ENCODE assay signal across 8 cellular contexts in genomic region chr15:56731571-56731970, GRCh38. TPM values are rescaled to one million over a fixed set of nuclear protein-coding genes. Genes with fewer than 3 reads are reported as not detected.
DNase-seq lines count a peak whose midpoint lies in the region; ATAC-seq, FAIRE-seq and TF ChIP-seq lines count a peak whose summit lies in the region.

No MANE protein-coding gene starts in this region.

- H3K27me3 ChIP-seq in GM12878 (replicated peaks in 1 of 2; ENCODE audit: control insufficient read depth in 2 of 2, insufficient read depth in 2 of 2, low read length in 1 of 2) (no peaks in the 10 kb centered on the region), muscle layer of colon (ENCODE audit: control insufficient read depth in 1 of 2, insufficient read depth in 2 of 2, low read length in 2 of 2) (no peaks in the 10 kb centered on the region)

- H3K27ac Mint-ChIP-seq in activated naive CD4-positive, alpha-beta T cell treated with anti-CD3 and anti-CD28 coated beads, Interleukin-2, amount 50 U/mL, for 24 hours = no peak overlapping the region

- H3K4me3 Mint-ChIP-seq in activated naive CD4-positive, alpha-beta T cell treated with anti-CD3 and anti-CD28 coated beads, Interleukin-2, amount 50 U/mL, for 24 hours = peak overlapping the region; percentile 94

- no peak for FAIRE-seq in GM12878 (lab: Jason Lieb, UNC)

- H3K4me1 Mint-ChIP-seq in activated naive CD4-positive, alpha-beta T cell treated with anti-CD3 and anti-CD28 coated beads, Interleukin-2, amount 50 U/mL, for 24 hours = peaks cover 50% of the 10 kb centered on the region

- no peaks in the 10 kb centered on the region for H3K27me3 Mint-ChIP-seq in activated naive CD4-positive, alpha-beta T cell treated with anti-CD3 and anti-CD28 coated beads, Interleukin-2, amount 50 U/mL, for 24 hours

- in situ Hi-C loops in GM12878 (cut with MboI) = no loop called here

- 82% methylated on average over 8 of the region's 8 CpGs for WGBS in GM12878 (ENCODE audit: insufficient coverage, insufficient replicate concordance, low lambda C conversion rate, missing lambda C conversion rate)
- 68% methylated on average over 8 of the region's 8 CpGs for WGBS in urinary bladder

- peaks cover 32% of the 10 kb centered on the region for H3K79me2 ChIP-seq in GM12878 (ENCODE audit: control insufficient read depth, insufficient read depth, low read length)

- SMC1A ChIA-PET in GM12878 (lab: Charles Lee; ENCODE audit: uncharacterized antibody, unreplicated experiment) = no interaction called here

- POLR2A ChIA-PET in GM12878 (lab: Charles Lee) = no interaction called here

- ATAC-seq in GM12878 = no peak
- no peak for ATAC-seq in HG02884 (IDR thresholded peaks at IDR 0.05; ENCODE audit: unreplicated experiment)
- no peak for ATAC-seq in HG02571 (IDR thresholded peaks at IDR 0.05; ENCODE audit: unreplicated experiment)

- H3K4me2 ChIP-seq in GM12878 (ENCODE audit: control insufficient read depth, insufficient read depth) = peak overlapping the region; percentile 96

- CTCF ChIA-PET in GM12878 (lab: Yijun Ruan, JAX) = no interaction called here

- H3K9me3 ChIP-seq in GM12878 (replicated peaks; ENCODE audit: control insufficient read depth, insufficient read depth, low read length) (no peaks in the 10 kb centered on the region; the same call in 1 of the 3 replicates), muscle layer of colon (ENCODE audit: low read length) (no peaks in the 10 kb centered on the region)

- intact Hi-C loops in GM12878 (cut with micrococcal nuclease; ENCODE audit: unreplicated experiment) = no loop called here

- peak overlapping the region; percentile 8; the same call in 1 of the 2 replicates for H3K27ac ChIP-seq in GM12878 (ENCODE audit: control insufficient read depth, insufficient read depth)
- H3K27ac ChIP-seq in muscle layer of colon (ENCODE audit: low read depth, low read length) = peak overlapping the region; percentile 88
- H3K27ac ChIP-seq in urinary bladder (ENCODE audit: low read depth) = peak overlapping the region; percentile 80

- peaks cover 8% of the 10 kb centered on the region for H3K36me3 Mint-ChIP-seq in activated naive CD4-positive, alpha-beta T cell treated with anti-CD3 and anti-CD28 coated beads, Interleukin-2, amount 50 U/mL, for 24 hours

- no peak for DNase-seq in activated naive CD4-positive, alpha-beta T cell (lab: John Stamatoyannopoulos, UW)
- DNase-seq in GM12878 (ENCODE audit: low read depth, low spot score) = no peak
- no peak for DNase-seq in AG08396 (ENCODE audit: low spot score)

- no peak overlapping the region for H2AFZ ChIP-seq in GM12878 (ENCODE audit: control insufficient read depth, low read depth, low read length)

- H3K4me1 ChIP-seq in GM12878 (ENCODE audit: control insufficient read depth, insufficient read depth, low read length) = peaks cover 11% of the 10 kb centered on the region
- H3K4me1 ChIP-seq in muscle layer of colon (ENCODE audit: insufficient read depth, low read length) = peaks cover 38% of the 10 kb centered on the region
- peaks cover 2% of the 10 kb centered on the region for H3K4me1 ChIP-seq in urinary bladder (ENCODE audit: insufficient read depth)

- TF ChIP-seq CTCF in GM12878 (IDR thresholded peaks at IDR 0.05 in 2 of 3, conservative IDR thresholded peaks at IDR 0.05 in 1 of 3; ENCODE audit: control insufficient read depth in 2 of 3, extremely low read depth in 1 of 3, insufficient read depth in 1 of 3, low read depth in 3 of 3, low read length in 3 of 3) = no peak

- no TSS peak for BruUV-seq in GM12878 (replicated peaks; lab: Mats Ljungman, UMichigan)

- RAD21 ChIA-PET in GM12878 (lab: Charles Lee; ENCODE audit: unreplicated experiment) = no interaction called here

- TF ChIP-seq EP300 in GM12878 (IDR thresholded peaks at IDR 0.05; ENCODE audit: borderline replicate concordance in 1 of 2, control insufficient read depth in 1 of 2, low read depth in 2 of 2, low read length in 2 of 2) = no peak

- no peak for TF ChIP-seq RAD21 in GM12878 (IDR thresholded peaks at IDR 0.05; ENCODE audit: insufficient read depth, low read depth, low read length)

- H3K4me3 ChIP-seq in GM12878 (peak overlapping the region; percentile 79), muscle layer of colon (ENCODE audit: low read depth in 1 of 2, low read length in 2 of 2) (peak overlapping the region in 1 of 2 donors; percentile 79), urinary bladder (ENCODE audit: low read depth, low read length) (peak overlapping the region; percentile 77)

- H3K36me3 ChIP-seq in GM12878 (ENCODE audit: control insufficient read depth in 2 of 2, insufficient read depth in 2 of 2, low read length in 1 of 2) (no peaks in the 10 kb centered on the region), muscle layer of colon (ENCODE audit: insufficient read depth, low read length) (no peaks in the 10 kb centered on the region), urinary bladder (ENCODE audit: insufficient read depth) (no peaks in the 10 kb centered on the region)

- H3K9ac ChIP-seq in GM12878 (ENCODE audit: control insufficient read depth, insufficient read depth, low read length) (peak overlapping the region; percentile 95; the same call in 1 of the 2 replicates), muscle layer of colon (ENCODE audit: low read length) (peak overlapping the region; percentile 78)

- H3K9me3 Mint-ChIP-seq in activated naive CD4-positive, alpha-beta T cell treated with anti-CD3 and anti-CD28 coated beads, Interleukin-2, amount 50 U/mL, for 24 hours = no peaks in the 10 kb centered on the region

- no peak for TF ChIP-seq POLR2A in GM12878 (IDR thresholded peaks at IDR 0.05; ENCODE audit: low read depth, low read length)

- no peaks in the 10 kb centered on the region for H4K20me1 ChIP-seq in GM12878 (ENCODE audit: control insufficient read depth, insufficient read depth)

TF ChIP-seq in GM12878, 131 proteins besides CTCF, POLR2A, EP300 and RAD21:
- TF ChIP-seq RBBP5 (conservative IDR thresholded peaks at IDR 0.05) (no peak), SRF (IDR thresholded peaks at IDR 0.05; ENCODE audit: low read depth in 2 of 2, low read length in 2 of 2) (no peak), MXI1 (IDR thresholded peaks at IDR 0.05; ENCODE audit: low read depth, low read length) (no peak)

RNA-seq across cellular contexts. Expression of gene ZNF280D, which starts 1.7 kb away (rescaled TPM):
- total RNA-seq in GM12878 (2013; cell fraction: nucleolus; rRNA removed) = 68.9 and 72.6 TPM in 2 replicates
- 9.8 and 10.2 TPM in 2 replicates for total RNA-seq in GM12878 (2014; rRNA removed)
- total RNA-seq in GM12878 (2014; rRNA removed; fragmentation: Illumina TruSeq; extraction: Trizol) = 18.5 and 19.6 TPM in 2 replicates
- total RNA-seq in GM12878 (2021) = 18.6 and 19.5 TPM in 2 replicates
- polyA plus RNA-seq in GM12878 (2011; ENCODE audit: low read depth) = 3.5 TPM
- 5.6 and 13.0 TPM in 2 replicates for polyA plus RNA-seq in GM12878 (2011; rRNA removed)
- 1.6 and 1.9 TPM in 2 replicates for polyA plus RNA-seq in GM12878 (2011; cell fraction: cytosol; rRNA removed)
- 5.8 and 6.5 TPM in 2 replicates for polyA plus RNA-seq in GM12878 (2011; cell fraction: nucleus; rRNA removed)
- polyA plus RNA-seq in GM12878 (2012) = 5.5 and 6.6 TPM in 2 replicates
- 11.9 and 14.5 TPM in 2 replicates for polyA plus RNA-seq in GM12878 (2014; fragmentation: Illumina TruSeq; extraction: Trizol)
- 1 to 10 TPM; 6.4 to 7.5 TPM for polyA plus RNA-seq in GM12878 (2014; fragmentation: Nextera tagmentation; extraction: Ambion mirVana)
- 5.5 and 5.9 TPM in 2 replicates for polyA plus RNA-seq in GM12878 (2014; rRNA removed)
- 1 to 10 TPM; 8.3 to 9.0 TPM for polyA plus RNA-seq in GM12878 (2016; fragmentation: Nextera tagmentation; extraction: Ambion mirVana)
- polyA minus RNA-seq in GM12878 (2011; rRNA and poly(A)+ RNA removed) = 10.2 and 10.8 TPM in 2 replicates
- 3.1 and 3.6 TPM in 2 replicates for polyA minus RNA-seq in GM12878 (2011; cell fraction: cytosol; rRNA and poly(A)+ RNA removed)
- polyA minus RNA-seq in GM12878 (2011; cell fraction: nucleus; rRNA and poly(A)+ RNA removed) = 8.6 and 13.2 TPM in 2 replicates
- total RNA-seq in urinary bladder = 175 TPM
- polyA plus RNA-seq in urinary bladder = 29.7 TPM

Comparison
In these comparisons a context has a peak if more than half of its experiments do, and no peak if none do; other contexts are left out.
1. H3K27ac ChIP-seq: peak in every context shown above with its lines; median percentile 88 in muscle layer of colon; 80 in urinary bladder; 8 in GM12878.